ENCODE assay signal across 10 cellular contexts in the genomic region with DNA sequence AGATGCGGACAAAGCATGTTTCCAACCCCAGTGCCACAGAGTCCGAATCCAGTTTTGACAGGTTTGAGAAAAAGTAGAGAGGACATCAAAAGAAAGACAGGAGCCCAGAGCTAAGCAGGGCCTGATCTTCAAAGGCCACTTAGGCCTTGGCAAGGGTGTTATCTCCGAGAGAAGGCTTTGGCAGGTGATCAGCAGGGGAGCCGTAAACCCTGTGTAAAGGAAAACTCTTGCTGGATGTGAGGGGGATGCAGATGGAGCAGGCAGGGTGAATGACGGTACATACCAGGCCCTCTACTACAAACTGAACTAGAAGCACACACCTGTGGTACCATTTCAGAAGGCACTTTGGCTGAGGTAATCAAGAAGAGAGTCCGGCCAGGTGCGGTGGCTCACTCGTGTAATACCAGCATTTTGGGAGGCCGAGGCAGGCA. TPM values are rescaled to one million over a fixed set of nuclear protein-coding genes. Genes with fewer than 3 reads are reported as not detected.
A peak's percentile ranks its signal among the peaks of the same experiment; 100 is the strongest.
DNase-seq lines count a peak whose midpoint lies in the region; ATAC-seq, FAIRE-seq and TF ChIP-seq lines count a peak whose summit lies in the region.
"Had no signal": no experiment of that assay in that cellular context is flagged by ENCODE, and none has a peak within 500 bp of the region (broad histone marks: within the 10 kb centered on the region; RNA-seq: fewer than 3 reads in every experiment).

No MANE protein-coding gene starts in this region.

- POLR2A ChIA-PET in activated CD8-positive, alpha-beta T cell treated with anti-CD3 and anti-CD28 coated beads, Interleukin-2, amount 10 ng/mL, durations not matched to agents 7 days and 5 days (lab: Charles Lee), result interaction anchor here (1.8 to 6.5 kb wide), 5 partner anchors 14 to 169 kb away, joined by 6 to 158 read pairs (median 37); partner anchors contain the start of genes CBY3, LTC4S and RUFY1

- no peak for DNase-seq in activated T-cell treated with anti-CD3 and anti-CD28 coated beads, Interleukin-2, amount 50 U/mL, for 4 hours
- DNase-seq in activated T-cell treated with anti-CD3 and anti-CD28 coated beads, Interleukin-2, amount 50 U/mL, for 1 hour, result no peak
- no peak for DNase-seq in activated CD8-positive, alpha-beta T cell treated with anti-CD3 and anti-CD28 coated beads, Interleukin-2, amount 10 ng/mL, durations not matched to agents 7 days and 5 days
- no peak for DNase-seq in kidney
- DNase-seq in thoracic aorta (ENCODE audit: low spot score), result no peak
- DNase-seq in KG1 (lab: John Stamatoyannopoulos, UW), result no peak
- no peak for DNase-seq in HT-29 (ENCODE audit: low spot score)
- no peak for DNase-seq in NCI-H2081 (lab: John Stamatoyannopoulos, UW)

- peaks cover 23 to 24% of the 10 kb centered on the region in 2 donors for H3K4me1 ChIP-seq in kidney (ENCODE audit: control insufficient read depth in 1 of 2, insufficient read depth in 1 of 2, low read depth in 1 of 2, low read length in 2 of 2)
- peaks cover 29 to 30% of the 10 kb centered on the region in 2 donors for H3K4me1 ChIP-seq in thoracic aorta (ENCODE audit: control insufficient read depth in 1 of 2, low read depth in 2 of 2)

- H3K9me3 ChIP-seq in kidney (ENCODE audit: control insufficient read depth in 1 of 2, low read length in 2 of 2), result no peaks in the 10 kb centered on the region
- no peaks in the 10 kb centered on the region for H3K9me3 ChIP-seq in thoracic aorta

- TF ChIP-seq CTCF in kidney (IDR thresholded peaks at IDR 0.05; ENCODE audit: borderline replicate concordance, extremely low read depth, insufficient read depth) (no peak), thoracic aorta (IDR thresholded peaks at IDR 0.05) (no peak)

- H3K4me3 ChIP-seq in kidney (ENCODE audit: low read length in 2 of 2) (peak overlapping the region; percentile 74 to 97), thoracic aorta (peak overlapping the region; percentile 100)

- CTCF ChIA-PET in activated CD8-positive, alpha-beta T cell treated with anti-CD3 and anti-CD28 coated beads, Interleukin-2, amount 10 ng/mL, durations not matched to agents 7 days and 5 days (lab: Charles Lee), result interaction anchor here (0.5 to 1.1 kb wide), 3 partner anchors 26 to 465 kb away, joined by 3 read pairs; no protein-coding TSS in a partner anchor

- H3K36me3 ChIP-seq in kidney (ENCODE audit: control insufficient read depth in 1 of 2, insufficient read depth in 2 of 2, low read length in 2 of 2), result peaks cover 13 to 20% of the 10 kb centered on the region in 2 donors
- H3K36me3 ChIP-seq in thoracic aorta, result peaks cover 17% of the 10 kb centered on the region

- H3K36me3 Mint-ChIP-seq in activated T-cell treated with anti-CD3 and anti-CD28 coated beads, Interleukin-2, amount 50 U/mL, for 4 hours (ENCODE audit: insufficient read depth), result peaks cover 31% of the 10 kb centered on the region
- H3K36me3 Mint-ChIP-seq in activated CD8-positive, alpha-beta T cell treated with anti-CD3 and anti-CD28 coated beads, Interleukin-2, amount 10 ng/mL, durations not matched to agents 7 days and 5 days (ENCODE audit: low read depth), result peaks cover 44% of the 10 kb centered on the region

- H3K27me3 ChIP-seq in thoracic aorta (replicated peaks; ENCODE audit: insufficient read depth), result no peaks in the 10 kb centered on the region

- H3K9me3 Mint-ChIP-seq in activated T-cell treated with anti-CD3 and anti-CD28 coated beads, Interleukin-2, amount 50 U/mL, for 4 hours, result no peaks in the 10 kb centered on the region
- no peaks in the 10 kb centered on the region for H3K9me3 Mint-ChIP-seq in activated CD8-positive, alpha-beta T cell treated with anti-CD3 and anti-CD28 coated beads, Interleukin-2, amount 10 ng/mL, durations not matched to agents 7 days and 5 days (ENCODE audit: insufficient read depth)

- no peak for FAIRE-seq in kidney (lab: Jason Lieb, UNC)
- FAIRE-seq: bronchial epithelial cell, G401.6 had no signal

- peak overlapping the region; percentile 98 for H3K4me3 Mint-ChIP-seq in activated T-cell treated with anti-CD3 and anti-CD28 coated beads, Interleukin-2, amount 50 U/mL, for 4 hours
- peak overlapping the region; percentile 92 for H3K4me3 Mint-ChIP-seq in activated CD8-positive, alpha-beta T cell treated with anti-CD3 and anti-CD28 coated beads, Interleukin-2, amount 10 ng/mL, durations not matched to agents 7 days and 5 days

- no peaks in the 10 kb centered on the region for H3K27me3 Mint-ChIP-seq in activated T-cell treated with anti-CD3 and anti-CD28 coated beads, Interleukin-2, amount 50 U/mL, for 4 hours (ENCODE audit: low read depth)
- no peaks in the 10 kb centered on the region for H3K27me3 Mint-ChIP-seq in activated CD8-positive, alpha-beta T cell treated with anti-CD3 and anti-CD28 coated beads, Interleukin-2, amount 10 ng/mL, durations not matched to agents 7 days and 5 days (ENCODE audit: low read depth)

- H3K4me1 Mint-ChIP-seq in activated T-cell treated with anti-CD3 and anti-CD28 coated beads, Interleukin-2, amount 50 U/mL, for 4 hours (ENCODE audit: low read depth), result peaks cover 32% of the 10 kb centered on the region
- H3K4me1 Mint-ChIP-seq in activated CD8-positive, alpha-beta T cell treated with anti-CD3 and anti-CD28 coated beads, Interleukin-2, amount 10 ng/mL, durations not matched to agents 7 days and 5 days (ENCODE audit: low read depth), result peaks cover 28% of the 10 kb centered on the region

- peak overlapping the region; percentile 99 for H3K27ac Mint-ChIP-seq in activated CD8-positive, alpha-beta T cell treated with anti-CD3 and anti-CD28 coated beads, Interleukin-2, amount 10 ng/mL, durations not matched to agents 7 days and 5 days

- intact Hi-C loops in kidney (cut with DNase I), result no loop called here

- no peak for ATAC-seq in activated T-cell treated with anti-CD3 and anti-CD28 coated beads, Interleukin-2, amount 50 U/mL, for 4 hours
- no peak for ATAC-seq in activated CD8-positive, alpha-beta T cell treated with anti-CD3 and anti-CD28 coated beads, Interleukin-2, amount 10 ng/mL, durations not matched to agents 7 days and 5 days
- ATAC-seq in thoracic aorta (ENCODE audit: insufficient number of reproducible peaks, low FRiP score, low read depth), result no peak

- peak overlapping the region in 1 of 2 donors; percentile 93 for H3K9ac ChIP-seq in kidney (ENCODE audit: low read length in 2 of 2)

- H3K27ac ChIP-seq in kidney (ENCODE audit: low read depth in 2 of 2, low read length in 2 of 2) (peak overlapping the region; percentile 96 to 100), thoracic aorta (peak overlapping the region; percentile 100)

RNA-seq across cellular contexts. Expression of gene HNRNPH1, which starts 1.4 kb away (rescaled TPM):
- total RNA-seq in activated T-cell treated with anti-CD3 and anti-CD28 coated beads, Interleukin-2, amount 50 U/mL, for 4 hours, result 1,000 to 10,000 TPM; 1,008 to 1,029 (median 1,012) TPM
- 100 to 1,000 TPM; 869 to 884 TPM for total RNA-seq in activated CD8-positive, alpha-beta T cell treated with anti-CD3 and anti-CD28 coated beads, Interleukin-2, amount 10 ng/mL, durations not matched to agents 7 days and 5 days
- total RNA-seq in kidney, result 564 TPM
- polyA plus RNA-seq in kidney (ENCODE audit: insufficient read depth, low read depth, low replicate concordance), result 191 TPM
- total RNA-seq in thoracic aorta, result 100 to 1,000 TPM; 442 to 785 TPM
- 436 and 484 TPM in 2 replicates for total RNA-seq in HT-29 (2014; rRNA removed; shearing (Covaris generic))

RNA-seq across cellular contexts. Expression of gene CBY3, which starts 56.0 kb away (rescaled TPM):
- total RNA-seq in activated T-cell treated with anti-CD3 and anti-CD28 coated beads, Interleukin-2, amount 50 U/mL, for 4 hours, result under 1 TPM in 2 of 3 donors, not detected in 1; 0.51 to 0.53 TPM
- under 1 TPM in 1 of 2 experiments, not detected in 1; 0.55 TPM for total RNA-seq in activated CD8-positive, alpha-beta T cell treated with anti-CD3 and anti-CD28 coated beads, Interleukin-2, amount 10 ng/mL, durations not matched to agents 7 days and 5 days
- total RNA-seq in kidney (not detected), thoracic aorta (1 to 10 TPM in 1 of 2 donors, not detected in 1; 1.4 TPM)
- polyA plus RNA-seq in kidney (ENCODE audit: insufficient read depth, low read depth, low replicate concordance), result not detected
- not detected in 2 replicates for total RNA-seq in HT-29 (2014; rRNA removed; shearing (Covaris generic))
- total RNA-seq: bronchial epithelial cell had no signal
